In the genomic region with DNA sequence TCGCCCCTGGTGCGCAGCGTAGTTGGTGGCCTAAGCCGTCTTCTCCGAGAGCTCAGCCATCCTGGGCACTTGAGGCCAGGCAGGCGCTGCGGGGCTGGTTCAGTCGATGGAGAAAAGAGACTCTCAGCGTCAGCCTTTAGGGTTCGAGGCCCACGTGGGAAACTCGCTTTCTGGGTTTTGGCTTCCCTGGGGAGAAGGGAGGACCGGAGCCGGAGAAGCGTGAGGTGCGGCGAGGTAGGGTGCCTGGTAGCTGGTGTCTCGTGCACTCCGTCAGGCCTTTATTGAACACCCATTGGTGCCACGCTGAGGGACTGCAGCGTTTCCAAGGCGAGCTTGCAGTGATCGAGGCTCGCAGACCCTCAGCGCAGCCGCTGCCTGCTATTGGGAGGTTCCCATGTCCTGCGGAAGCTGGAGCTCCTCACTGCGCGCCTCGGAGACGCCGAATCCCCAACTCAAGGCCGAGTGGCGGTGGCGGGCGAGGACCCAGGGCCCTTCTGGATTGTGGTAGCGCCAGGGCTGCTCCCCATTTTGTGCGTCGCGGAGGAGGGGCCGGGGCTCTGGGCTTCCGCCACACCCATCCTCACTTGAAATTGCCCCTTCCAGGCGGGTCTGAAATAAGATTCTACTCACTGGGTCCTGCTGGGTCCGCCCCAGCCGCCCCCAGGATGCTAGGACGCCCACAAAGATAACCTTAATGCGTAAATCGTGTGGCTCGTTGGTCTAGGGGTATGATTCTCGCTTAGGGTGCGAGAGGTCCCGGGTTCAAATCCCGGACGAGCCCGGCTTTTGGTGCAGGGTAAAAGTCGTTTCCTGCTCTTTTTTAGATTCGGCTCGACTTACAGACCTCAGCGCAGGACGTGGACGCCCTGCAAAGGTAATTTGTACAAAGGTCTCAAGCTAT, we compare ENCODE assay signal across 8 cellular contexts.
DNase-seq lines count a peak whose midpoint lies in the region; ATAC-seq lines count a peak whose summit lies in the region.

No MANE protein-coding gene starts in this region.

- no peaks in the 10 kb centered on the region for H3K36me3 ChIP-seq in subcutaneous abdominal adipose tissue (ENCODE audit: control insufficient read depth in 5 of 5, insufficient read depth in 5 of 5, low read length in 5 of 5)

- H3K9me3 Mint-ChIP-seq in activated naive CD8-positive, alpha-beta T cell treated with anti-CD3 and anti-CD28 coated beads, Interleukin-2, amount 50 U/mL, for 24 hours: no peaks in the 10 kb centered on the region

- peak overlapping the region; percentile 94 for H3K27ac Mint-ChIP-seq in activated naive CD8-positive, alpha-beta T cell treated with anti-CD3 and anti-CD28 coated beads, Interleukin-2, amount 50 U/mL, for 24 hours

- peaks cover 50% of the 10 kb centered on the region for H3K4me1 Mint-ChIP-seq in activated naive CD8-positive, alpha-beta T cell treated with anti-CD3 and anti-CD28 coated beads, Interleukin-2, amount 50 U/mL, for 24 hours

- H3K27me3 ChIP-seq in subcutaneous abdominal adipose tissue (ENCODE audit: control insufficient read depth in 5 of 5, insufficient read depth in 4 of 5, low read length in 5 of 5): peaks cover 53 to 85% (median 66%) of the 10 kb centered on the region in 5 donors

- no peak overlapping the region for H3K27ac ChIP-seq in subcutaneous abdominal adipose tissue (ENCODE audit: low read depth, low read length)

- peak overlapping the region; percentile 79 for H3K4me3 Mint-ChIP-seq in activated naive CD8-positive, alpha-beta T cell treated with anti-CD3 and anti-CD28 coated beads, Interleukin-2, amount 50 U/mL, for 24 hours

- DNase-seq in activated effector memory CD4-positive, alpha-beta T cell treated with anti-CD3 and anti-CD28 coated beads, Interleukin-2, amount 50 U/mL, for 16 hours: peak; percentile 72
- no peak for DNase-seq in activated effector memory CD4-positive, alpha-beta T cell treated with Interleukin-2 at 50 U/mL for 16 hours
- peak; percentile 90 for DNase-seq in NCI-H69 (lab: John Stamatoyannopoulos, UW)
- DNase-seq in activated naive CD8-positive, alpha-beta T cell treated with anti-CD3 and anti-CD28 coated beads, Interleukin-2, amount 50 U/mL, for 24 hours: peak; percentile 80
- DNase-seq in islet precursor cell: peak; percentile 83

- H3K27me3 Mint-ChIP-seq in activated naive CD8-positive, alpha-beta T cell treated with anti-CD3 and anti-CD28 coated beads, Interleukin-2, amount 50 U/mL, for 24 hours: peaks cover 73% of the 10 kb centered on the region

- H3K4me1 ChIP-seq in subcutaneous abdominal adipose tissue (ENCODE audit: control insufficient read depth in 5 of 5, insufficient read depth in 5 of 5, low read length in 5 of 5): peaks cover 0 to 22% (median 18%) of the 10 kb centered on the region in 5 donors

- peaks cover 10% of the 10 kb centered on the region for H3K36me3 Mint-ChIP-seq in activated naive CD8-positive, alpha-beta T cell treated with anti-CD3 and anti-CD28 coated beads, Interleukin-2, amount 50 U/mL, for 24 hours (ENCODE audit: low read depth)

- H3K9ac ChIP-seq in subcutaneous abdominal adipose tissue (ENCODE audit: low read length in 5 of 5): no peak overlapping the region

- peaks cover 0 to 4% (median 0%) of the 10 kb centered on the region in 5 donors for H3K9me3 ChIP-seq in subcutaneous abdominal adipose tissue (ENCODE audit: control insufficient read depth in 5 of 5, low read length in 5 of 5)

- peak; percentile 50 for ATAC-seq in activated naive CD8-positive, alpha-beta T cell treated with anti-CD3 and anti-CD28 coated beads, Interleukin-2, amount 50 U/mL, for 24 hours
- no peak for ATAC-seq in GM21619 (IDR thresholded peaks at IDR 0.05; ENCODE audit: unreplicated experiment)
- ATAC-seq in HG02981 (IDR thresholded peaks at IDR 0.05; ENCODE audit: unreplicated experiment): no peak

- H3K4me3 ChIP-seq in subcutaneous abdominal adipose tissue (ENCODE audit: low read depth in 1 of 5, low read length in 5 of 5): peak overlapping the region in 3 of 5 donors; percentile 5 to 52 (median 38)
